Comparison of ENCODE assay signal across 17 cellular contexts in the genomic region with DNA sequence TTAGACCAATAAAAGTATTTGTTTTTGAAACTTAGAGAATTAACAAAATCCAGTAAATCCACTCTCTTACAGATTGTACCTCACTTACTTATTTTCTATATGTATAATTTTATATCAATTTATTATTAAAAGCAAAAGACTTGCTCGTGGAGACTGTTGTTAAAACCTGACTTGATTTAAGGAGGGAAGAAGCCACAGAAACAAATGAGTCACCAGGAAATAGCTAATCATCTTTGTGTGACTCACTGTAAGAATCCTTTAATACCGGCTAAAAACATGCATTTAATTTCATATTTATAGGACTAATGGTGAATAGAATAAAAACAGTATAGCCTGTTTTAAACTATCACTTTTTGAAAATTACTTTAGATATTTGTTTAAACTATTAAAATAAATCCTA. TPM values are rescaled to one million over a fixed set of nuclear protein-coding genes. Genes with fewer than 3 reads are reported as not detected.
DNase-seq lines count a peak whose midpoint lies in the region; ATAC-seq, FAIRE-seq and TF ChIP-seq lines count a peak whose summit lies in the region.
"Had no signal": no experiment of that assay in that cellular context is flagged by ENCODE, and none has a peak within 500 bp of the region (broad histone marks: within the 10 kb centered on the region; RNA-seq: fewer than 3 reads in every experiment).

No MANE protein-coding gene starts in this region.

- H3K27me3 ChIP-seq in OCI-LY3 (ENCODE audit: low read depth, low read length) (no peaks in the 10 kb centered on the region), osteoblast (ENCODE audit: insufficient read depth, low read length) (no peaks in the 10 kb centered on the region)

- H3K36me3 ChIP-seq in OCI-LY3 (replicated peaks; ENCODE audit: low read depth, low read length) (no peaks in the 10 kb centered on the region), osteoblast (ENCODE audit: insufficient read depth, low read length) (no peaks in the 10 kb centered on the region)
- H3K36me3 ChIP-seq: prostate gland had no signal

- peak overlapping the region; percentile 9; the same call in 1 of the 2 replicates for H3K4me2 ChIP-seq in OCI-LY3 (ENCODE audit: low read length)
- peak overlapping the region; percentile 2 for H3K4me2 ChIP-seq in osteoblast (ENCODE audit: insufficient read depth, low read length)

- peak; percentile 88 for FAIRE-seq in colon (lab: Jason Lieb, UNC)

- H3K9me3 ChIP-seq in OCI-LY3 (ENCODE audit: insufficient read depth, low read length), result no peaks in the 10 kb centered on the region
- no peaks in the 10 kb centered on the region for H3K9me3 ChIP-seq in osteoblast (ENCODE audit: low read depth, low read length)
- H3K9me3 ChIP-seq: prostate gland had no signal

- H3K9ac ChIP-seq in OCI-LY3 (ENCODE audit: low read length), result no peak overlapping the region

- H3K4me3 ChIP-seq in OCI-LY3 (ENCODE audit: low read length), result no peak overlapping the region
- H3K4me3 ChIP-seq in osteoblast (ENCODE audit: insufficient read depth, low read length), result no peak overlapping the region
- H3K4me3 ChIP-seq: prostate gland had no signal

- H4K20me1 ChIP-seq in OCI-LY3 (ENCODE audit: insufficient read depth, low read length), result no peaks in the 10 kb centered on the region
- H4K20me1 ChIP-seq in osteoblast (ENCODE audit: insufficient read depth, low read length), result no peaks in the 10 kb centered on the region

- no peak overlapping the region for H3K27ac ChIP-seq in OCI-LY3 (ENCODE audit: low read length)
- H3K27ac ChIP-seq in osteoblast (ENCODE audit: low read depth, low read length), result no peak overlapping the region
- H3K27ac ChIP-seq: prostate gland had no signal

- TF ChIP-seq CTCF in OCI-LY3 (IDR thresholded peaks at IDR 0.05; ENCODE audit: low read depth, low read length), result no peak
- TF ChIP-seq CTCF in osteoblast (IDR thresholded peaks at IDR 0.05; ENCODE audit: extremely low read depth, low read depth, low read length), result no peak

- DNase-seq in GM03348 (ENCODE audit: low spot score) (peak; percentile 28), osteoblast (ENCODE audit: insufficient read length, low spot score, missing footprints) (no peak), iPS-NIHi11 (ENCODE audit: low spot score) (no peak), NCI-H446 (lab: John Stamatoyannopoulos, UW) (no peak)
- DNase-seq: activated CD4-positive, alpha-beta memory T cell treated with anti-CD3 and anti-CD28 coated beads, Interleukin-2, amount 10 ng/mL, durations not matched to agents 7 days and 5 days; COR-L47; hypothalamus; NCI-H1436; NCI-H526 treated with DMSO at 0.1 percent for 48 hours; stimulated activated CD4-positive, alpha-beta T cell treated with anti-CD3 and anti-CD28 coated beads, Interleukin-4, amount 100 ng/mL, for 24 hours; T-helper 2 cell had no signal

- H3K79me2 ChIP-seq in OCI-LY3 (ENCODE audit: low read length), result no peaks in the 10 kb centered on the region
- no peaks in the 10 kb centered on the region for H3K79me2 ChIP-seq in osteoblast (ENCODE audit: insufficient read depth, low read length)

- ATAC-seq in GM18868 (IDR thresholded peaks at IDR 0.05; ENCODE audit: unreplicated experiment) (no peak), HG02588 (IDR thresholded peaks at IDR 0.05; ENCODE audit: unreplicated experiment) (no peak)

- H2AFZ ChIP-seq in OCI-LY3 (ENCODE audit: low read depth, low read length) (no peak overlapping the region), osteoblast (ENCODE audit: low read length) (no peak overlapping the region)

- peaks cover 11% of the 10 kb centered on the region for H3K4me1 ChIP-seq in OCI-LY3 (ENCODE audit: low read length)
- no peaks in the 10 kb centered on the region for H3K4me1 ChIP-seq in osteoblast (ENCODE audit: insufficient read depth, low read length)
- H3K4me1 ChIP-seq: prostate gland had no signal

RNA-seq across cellular contexts. Expression of gene UBE2NL, which starts 29.9 kb away (rescaled TPM):
- not detected in 2 replicates for total RNA-seq in osteoblast
- total RNA-seq: activated CD4-positive, alpha-beta memory T cell treated with anti-CD3 and anti-CD28 coated beads, Interleukin-2, amount 10 ng/mL, durations not matched to agents 7 days and 5 days; mesothelial cell of epicardium; prostate gland had no signal
